In genomic region chr6:63598251-63599036, GRCh38 we compare ENCODE assay signal across 8 cellular contexts. TPM values are rescaled to one million over a fixed set of nuclear protein-coding genes. Genes with fewer than 3 reads are reported as not detected.
DNase-seq lines count a peak whose midpoint lies in the region; ATAC-seq and TF ChIP-seq lines count a peak whose summit lies in the region.

No MANE protein-coding gene starts in this region.

- H3K4me1 ChIP-seq in colonic mucosa = no peaks in the 10 kb centered on the region

- no peaks in the 10 kb centered on the region for H3K36me3 ChIP-seq in colonic mucosa

- peak overlapping the region; percentile 35 for H3K27ac ChIP-seq in colonic mucosa

- peak; percentile 36 for DNase-seq in AG10803 (ENCODE audit: low read depth)
- DNase-seq in NCI-H2227 treated with DMSO at 0.1 percent for 48 hours (lab: John Stamatoyannopoulos, UW) = peak; percentile 52
- DNase-seq in activated CD4-positive, alpha-beta T cell treated with anti-CD3 and anti-CD28 coated beads for 1 hour = peak; percentile 59
- peak; percentile 87 for DNase-seq in colonic mucosa
- DNase-seq in left kidney (ENCODE audit: low read depth, low spot score) = peak; percentile 92
- DNase-seq in stimulated activated CD4-positive, alpha-beta T cell treated with anti-CD3 and anti-CD28 coated beads, Interleukin-2, amount 100 ng/mL, for 4 hours (ENCODE audit: low read depth) = peak; percentile 69

- intact Hi-C loops in colonic mucosa (cut with DNase I) = loop anchor here (2.0 to 5.0 kb wide), 2 partner anchors 166 to 246 kb away; no protein-coding TSS in a partner anchor

- peak overlapping the region; percentile 64 to 75 for H3K9ac ChIP-seq in colonic mucosa (ENCODE audit: low read depth in 2 of 2, low read length in 2 of 2)

- peak; percentile 99 for ATAC-seq in GM19025 (IDR thresholded peaks at IDR 0.05; ENCODE audit: low read depth, unreplicated experiment)
- ATAC-seq in HG03280 (IDR thresholded peaks at IDR 0.05; ENCODE audit: unreplicated experiment) = peak; percentile 100

- no peaks in the 10 kb centered on the region for H3K27me3 ChIP-seq in colonic mucosa

- no peaks in the 10 kb centered on the region for H3K9me3 ChIP-seq in colonic mucosa

- H3K4me3 ChIP-seq in AG10803 (ENCODE audit: low read length) = peak overlapping the region; percentile 71
- peak overlapping the region; percentile 37 for H3K4me3 ChIP-seq in colonic mucosa

- TF ChIP-seq CTCF in AG10803 (conservative IDR thresholded peaks at IDR 0.05; ENCODE audit: low read length) = peak; percentile 97
- TF ChIP-seq CTCF in colonic mucosa (IDR thresholded peaks at IDR 0.05) = peak; percentile 84

RNA-seq across cellular contexts. Expression of gene PTP4A1, which starts 26.2 kb away (rescaled TPM):
- total RNA-seq in colonic mucosa = 100 to 1,000 TPM; 182 to 247 TPM

RNA-seq across cellular contexts. Expression of gene PHF3, which starts 37.2 kb away (rescaled TPM):
- 10 to 100 TPM; 43.8 to 68.9 TPM for total RNA-seq in colonic mucosa

Comparison
In these comparisons a context has a peak if more than half of its experiments do, and no peak if none do; other contexts are left out.
1. Peak in every context shown above with its lines: DNase-seq, ATAC-seq, H3K4me3 ChIP-seq and H3K27ac ChIP-seq.
2. DNase-seq: peak in every context shown above with its lines; median percentile 92 in left kidney; 87 in colonic mucosa; 69 in stimulated activated CD4-positive, alpha-beta T cell treated with anti-CD3 and anti-CD28 coated beads, Interleukin-2, amount 100 ng/mL, for 4 hours; 59 in activated CD4-positive, alpha-beta T cell treated with anti-CD3 and anti-CD28 coated beads for 1 hour; 52 in NCI-H2227 treated with DMSO at 0.1 percent for 48 hours; 36 in AG10803.